9 cellular contexts compared by ENCODE assay signal in genomic region chr12:122965356-122965755, GRCh38. TPM values are rescaled to one million over a fixed set of nuclear protein-coding genes. Genes with fewer than 3 reads are reported as not detected.
A peak's percentile ranks its signal among the peaks of the same experiment; 100 is the strongest.
DNase-seq lines count a peak whose midpoint lies in the region; ATAC-seq and TF ChIP-seq lines count a peak whose summit lies in the region.
"Had no signal": no experiment of that assay in that cellular context is flagged by ENCODE, and none has a peak within 500 bp of the region (broad histone marks: within the 10 kb centered on the region; RNA-seq: fewer than 3 reads in every experiment).

No MANE protein-coding gene starts in this region.

- CTCF ChIA-PET in T-cell (lab: Charles Lee): interaction anchor here in 1 of 2 donors (0.6 kb wide), 1 partner anchor 276 kb away, joined by 7 read pairs; no protein-coding TSS in a partner anchor

- H3K4me3 Mint-ChIP-seq in T-cell: peak overlapping the region in 2 of 3 donors; percentile 4 to 71
- peak overlapping the region; percentile 78 to 83 for H3K4me3 Mint-ChIP-seq in stimulated activated naive B cell treated with anti-CD40 and anti-IgM and Interleukin-4, amounts not matched to agents 10 μg/mL and 1 μg/mL and 100 μg/mL, for 72 hours

- in situ Hi-C loops in GM13977 (cut with MboI; ENCODE audit: low pct_unique_long_range_greater_than_20kb, low sequenced_read_pairs, unreplicated experiment): loop anchor here (25.0 kb wide), 1 partner anchor 328 kb away; no protein-coding TSS in a partner anchor

- peaks cover 4 to 12% (median 10%) of the 10 kb centered on the region in 3 donors for H3K4me1 Mint-ChIP-seq in T-cell
- peaks cover 8 to 15% of the 10 kb centered on the region in 2 donors for H3K4me1 Mint-ChIP-seq in stimulated activated naive B cell treated with anti-CD40 and anti-IgM and Interleukin-4, amounts not matched to agents 10 μg/mL and 1 μg/mL and 100 μg/mL, for 72 hours

- POLR2A ChIA-PET in T-cell (lab: Charles Lee): no interaction called here

- H3K36me3 Mint-ChIP-seq in T-cell: no peaks in the 10 kb centered on the region
- no peaks in the 10 kb centered on the region for H3K36me3 Mint-ChIP-seq in stimulated activated naive B cell treated with anti-CD40 and anti-IgM and Interleukin-4, amounts not matched to agents 10 μg/mL and 1 μg/mL and 100 μg/mL, for 72 hours

- no peak overlapping the region for H3K27ac Mint-ChIP-seq in T-cell
- no peak overlapping the region for H3K27ac Mint-ChIP-seq in stimulated activated naive B cell treated with anti-CD40 and anti-IgM and Interleukin-4, amounts not matched to agents 10 μg/mL and 1 μg/mL and 100 μg/mL, for 72 hours

- peak; percentile 57 for DNase-seq in NCI-H82 (lab: John Stamatoyannopoulos, UW)
- no peak for DNase-seq in NCI-H82 treated with DMSO at 0.1 percent for 48 hours (lab: John Stamatoyannopoulos, UW; ENCODE audit: unreplicated experiment)
- DNase-seq in T-cell: no peak
- no peak for DNase-seq in foreskin fibroblast
- DNase-seq in stimulated activated naive B cell treated with anti-CD40 and anti-IgM and Interleukin-4, amounts not matched to agents 10 μg/mL and 1 μg/mL and 100 μg/mL, for 72 hours: no peak
- DNase-seq in GM13977 (ENCODE audit: low spot score): no peak
- no peak for DNase-seq in globus pallidus (ENCODE audit: low spot score)
- DNase-seq: NK-92 treated with Interleukin-12 subunit alpha and Interleukin-12 subunit beta, amount 100 ng/mL, for 24 hours had no signal

- ATAC-seq in T-cell (replicated peaks in 1 of 4) (no peak), GM21786 (IDR thresholded peaks at IDR 0.05; ENCODE audit: unreplicated experiment) (no peak)
- ATAC-seq in stimulated activated naive B cell treated with anti-CD40 and anti-IgM and Interleukin-4, amounts not matched to agents 10 μg/mL and 1 μg/mL and 100 μg/mL, for 72 hours (replicated peaks): no peak

- H3K9me3 Mint-ChIP-seq in T-cell: no peaks in the 10 kb centered on the region
- H3K9me3 Mint-ChIP-seq in stimulated activated naive B cell treated with anti-CD40 and anti-IgM and Interleukin-4, amounts not matched to agents 10 μg/mL and 1 μg/mL and 100 μg/mL, for 72 hours: no peaks in the 10 kb centered on the region

- TF ChIP-seq CTCF in foreskin fibroblast (IDR thresholded peaks at IDR 0.05; ENCODE audit: low read depth, low read length) (no peak), GM13977 (IDR thresholded peaks at IDR 0.05; ENCODE audit: extremely low read depth, insufficient read depth, missing control alignments) (no peak)

- H3K27me3 Mint-ChIP-seq in T-cell: no peaks in the 10 kb centered on the region
- no peaks in the 10 kb centered on the region for H3K27me3 Mint-ChIP-seq in stimulated activated naive B cell treated with anti-CD40 and anti-IgM and Interleukin-4, amounts not matched to agents 10 μg/mL and 1 μg/mL and 100 μg/mL, for 72 hours

- H3K4me3 ChIP-seq in foreskin fibroblast (ENCODE audit: low read depth in 1 of 2, low read length in 2 of 2): peak overlapping the region; percentile 77 to 92

RNA-seq across cellular contexts. Expression of gene ABCB9, which starts 0.9 kb away (rescaled TPM):
- 1 to 10 TPM; 5.6 to 7.2 (median 6.1) TPM for total RNA-seq in T-cell

RNA-seq across cellular contexts. Expression of gene OGFOD2, which starts 9.7 kb away (rescaled TPM):
- total RNA-seq in T-cell: 10 to 100 TPM; 17.4 to 45.3 (median 43.7) TPM

RNA-seq across cellular contexts. Expression of gene ARL6IP4, which starts 15.1 kb away (rescaled TPM):
- 100 to 1,000 TPM; 134 to 231 (median 204) TPM for total RNA-seq in T-cell
